In the genomic region with DNA sequence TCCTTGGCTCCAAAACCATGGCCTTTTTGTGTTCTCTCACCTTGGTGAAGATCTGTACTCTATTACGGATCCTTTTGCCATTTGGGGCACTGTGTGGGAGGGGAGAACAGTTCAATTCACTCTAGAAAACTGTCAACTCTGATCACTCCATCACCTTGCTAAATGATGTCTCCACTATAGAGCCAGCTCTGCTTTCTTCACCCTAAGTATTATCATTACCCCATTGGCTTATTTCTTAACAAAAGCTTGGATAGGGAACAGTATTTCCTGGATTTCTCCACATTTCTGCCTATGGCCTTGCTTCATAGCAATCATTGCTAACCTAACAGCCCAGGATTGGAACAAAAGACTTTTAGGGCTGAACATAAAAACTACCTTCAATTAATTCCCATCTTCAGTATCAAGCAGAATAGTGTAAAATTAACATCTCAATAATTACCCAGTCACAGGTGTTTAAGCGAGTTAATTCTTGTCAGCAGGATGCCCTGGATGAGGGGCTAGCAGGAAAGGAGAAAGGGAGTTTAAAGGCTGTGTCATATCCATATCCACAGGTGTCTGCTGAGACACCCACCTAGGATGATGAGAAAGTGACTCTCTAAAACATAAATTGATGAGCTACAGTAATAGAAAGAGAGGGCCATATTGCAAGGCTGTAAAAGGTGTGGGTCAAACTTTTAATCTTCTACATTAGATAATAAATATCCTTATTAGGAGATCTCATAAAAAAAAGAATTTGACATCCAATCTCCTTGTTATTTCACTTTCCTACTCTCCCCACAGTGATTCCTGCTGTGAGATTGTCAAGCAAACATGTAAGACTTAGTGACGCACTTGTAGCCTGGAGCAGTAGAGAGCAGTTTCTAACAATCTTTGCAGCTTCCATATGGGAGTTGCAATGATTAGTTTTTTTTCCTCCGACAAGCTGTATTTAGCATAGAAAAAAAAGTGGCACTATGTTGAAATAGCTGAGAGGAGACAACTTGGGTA, we compare ENCODE assay signal across 21 cellular contexts.
"Had no signal": no experiment of that assay in that cellular context is flagged by ENCODE, and none has a peak within 500 bp of the region (broad histone marks: within the 10 kb centered on the region; RNA-seq: fewer than 3 reads in every experiment).

No MANE protein-coding gene starts in this region.

- H3K27me3 ChIP-seq: adrenal gland, gastroesophageal sphincter, heart left ventricle, left lung, tibial artery had no signal

- H3K27ac ChIP-seq: adrenal gland, gastroesophageal sphincter, heart left ventricle, left lung, psoas muscle, tibial artery, VCaP had no signal

- H3K4me1 ChIP-seq: adrenal gland, gastroesophageal sphincter, heart left ventricle, left lung, psoas muscle, tibial artery had no signal

- ATAC-seq: esophagus mucosa; gastroesophageal sphincter; heart left ventricle; left lung; psoas muscle; right cardiac atrium; stimulated activated naive CD8-positive, alpha-beta T cell treated with anti-CD3 and anti-CD28 coated beads, Interleukin-15, Interleukin-2, amounts not matched to agents 100 U/mL and 50 U/mL, for 24 hours; T-helper 17 cell had no signal

- H3K9me3 ChIP-seq: adrenal gland, gastroesophageal sphincter, psoas muscle, tibial artery had no signal

- DNase-seq: activated CD4-positive, alpha-beta T cell treated with anti-CD3 and anti-CD28 coated beads for 1 hour; activated CD8-positive, alpha-beta memory T cell treated with anti-CD3 and anti-CD28 coated beads for 24 hours; activated CD8-positive, alpha-beta memory T cell treated with anti-CD3 and anti-CD28 coated beads, Interleukin-2, amount 50 U/mL, for 48 hours; activated effector memory CD4-positive, alpha-beta T cell treated with anti-CD3 and anti-CD28 coated beads, Interleukin-2, amount 50 U/mL, for 16 hours; activated T-cell treated with anti-CD3 and anti-CD28 coated beads, Interleukin-2, amount 50 U/mL, for 48 hours; adrenal gland; effector CD4-positive, alpha-beta T cell; heart left ventricle; left lung; midbrain; psoas muscle; right cardiac atrium; stimulated activated naive CD8-positive, alpha-beta T cell treated with anti-CD3 and anti-CD28 coated beads, Interleukin-15, Interleukin-2, amounts not matched to agents 100 U/mL and 50 U/mL, for 24 hours; substantia nigra; T-helper 17 cell; tibial artery had no signal

- FAIRE-seq: bronchial epithelial cell, urothelium cell line had no signal

- H3K4me3 ChIP-seq: adrenal gland, gastroesophageal sphincter, heart left ventricle, left lung, psoas muscle, tibial artery had no signal

- H3K36me3 ChIP-seq: adrenal gland, gastroesophageal sphincter, heart left ventricle, left lung, tibial artery had no signal
